12 cellular contexts compared by ENCODE assay signal in genomic region chr21:32371913-32372314, GRCh38. TPM values are rescaled to one million over a fixed set of nuclear protein-coding genes. Genes with fewer than 3 reads are reported as not detected.
A peak's percentile ranks its signal among the peaks of the same experiment; 100 is the strongest.
DNase-seq lines count a peak whose midpoint lies in the region; ATAC-seq and TF ChIP-seq lines count a peak whose summit lies in the region.
"Had no signal": no experiment of that assay in that cellular context is flagged by ENCODE, and none has a peak within 500 bp of the region (broad histone marks: within the 10 kb centered on the region; RNA-seq: fewer than 3 reads in every experiment).

No MANE protein-coding gene starts in this region.

- peaks cover 24% of the 10 kb centered on the region for H3K79me1 ChIP-seq in mesenchymal stem cell (replicated peaks; ENCODE audit: low read length, poor library complexity, severe bottlenecking)

- 77% methylated on average over 6 of the region's 6 CpGs for WGBS in mesenchymal stem cell
- 22 to 31% methylated on average over 6 of the region's 6 CpGs for WGBS in aorta, 2 donors

- no peak overlapping the region for H4K8ac ChIP-seq in mesenchymal stem cell (ENCODE audit: low read length)

- POLR2A ChIA-PET in MCF 10A (lab: Yijun Ruan, JAX), result interaction anchor here (0.6 to 3.0 kb wide), 20 partner anchors 9 to 1604 kb away, joined by 3 to 41 read pairs (median 4); partner anchors contain the start of genes CFAP298, EVA1C, IL10RB and URB1

- H3K4me2 ChIP-seq in mesenchymal stem cell (ENCODE audit: low read length, poor library complexity, severe bottlenecking), result no peak overlapping the region

- peaks cover 39% of the 10 kb centered on the region for H3K4me1 Mint-ChIP-seq in MCF 10A (ENCODE audit: insufficient read depth, unreplicated experiment)
- H3K4me1 Mint-ChIP-seq: CD8-positive, alpha-beta memory T cell had no signal

- H3K36me3 Mint-ChIP-seq in MCF 10A (ENCODE audit: insufficient read depth, unreplicated experiment), result peaks cover 86% of the 10 kb centered on the region

- H3K9ac ChIP-seq in mesenchymal stem cell (ENCODE audit: low read length), result peak overlapping the region; percentile 81

- no peak overlapping the region for H4K91ac ChIP-seq in mesenchymal stem cell (ENCODE audit: low read length)

- H2BK15ac ChIP-seq in mesenchymal stem cell (ENCODE audit: low read depth, poor library complexity, severe bottlenecking), result no peak overlapping the region

- peaks cover 7% of the 10 kb centered on the region for H3K4me1 ChIP-seq in mesenchymal stem cell (ENCODE audit: control insufficient read depth, insufficient read depth, low read depth, low read length)
- H3K4me1 ChIP-seq in aorta (ENCODE audit: control insufficient read depth in 1 of 2, insufficient read depth in 2 of 2, low read length in 2 of 2), result peaks cover 0 to 4% of the 10 kb centered on the region in 2 donors

- H3K27me3 Mint-ChIP-seq in MCF 10A (ENCODE audit: insufficient read depth, unreplicated experiment), result no peaks in the 10 kb centered on the region
- H3K27me3 Mint-ChIP-seq: CD8-positive, alpha-beta memory T cell had no signal

- H3K23ac ChIP-seq in mesenchymal stem cell (ENCODE audit: low read length in 2 of 2), result no peak overlapping the region

- H3K4me3 Mint-ChIP-seq in MCF 10A (ENCODE audit: unreplicated experiment), result peak overlapping the region; percentile 31
- H3K4me3 Mint-ChIP-seq: CD8-positive, alpha-beta memory T cell had no signal

- CTCF ChIA-PET in MCF 10A (lab: Yijun Ruan, JAX), result interaction anchor here (0.6 to 2.4 kb wide), 8 partner anchors 8 to 608 kb away, joined by 3 to 10 read pairs (median 4); no protein-coding TSS in a partner anchor

- H3K9me3 ChIP-seq in mesenchymal stem cell (ENCODE audit: control insufficient read depth, low read length) (no peaks in the 10 kb centered on the region), aorta (ENCODE audit: control insufficient read depth, low read length) (no peaks in the 10 kb centered on the region)
- H3K9me3 ChIP-seq: neutrophil had no signal

- no peak overlapping the region for H2AK5ac ChIP-seq in mesenchymal stem cell (ENCODE audit: low read length, severe bottlenecking)

- no peak overlapping the region for H3K14ac ChIP-seq in mesenchymal stem cell (ENCODE audit: low read length in 2 of 2)

- H3K18ac ChIP-seq in mesenchymal stem cell (ENCODE audit: low read depth in 1 of 2, low read length in 2 of 2), result no peak overlapping the region

- intact Hi-C loops in Right ventricle myocardium inferior (cut with DNase I), result no loop called here
- intact Hi-C loops in cardiac septum (cut with DNase I), result no loop called here
- intact Hi-C loops in MCF 10A (cut with micrococcal nuclease), result no loop called here
- intact Hi-C loops in aorta (cut with DNase I), result loop anchor here in 1 of 2 donors (5.0 kb wide), 1 partner anchor 40 kb away; no protein-coding TSS in a partner anchor

- H3K4ac ChIP-seq in mesenchymal stem cell (ENCODE audit: low read depth in 1 of 2, low read length in 2 of 2), result no peak overlapping the region

- TF ChIP-seq CTCF in MCF 10A (IDR thresholded peaks at IDR 0.05; ENCODE audit: unreplicated experiment) (no peak), GM13977 (IDR thresholded peaks at IDR 0.05; ENCODE audit: extremely low read depth, insufficient read depth, missing control alignments) (no peak)

- ATAC-seq in Right ventricle myocardium inferior (peak; percentile 54), aorta (ENCODE audit: low FRiP score) (peak; percentile 85), GM18873 (IDR thresholded peaks at IDR 0.05; ENCODE audit: low FRiP score, unreplicated experiment) (no peak)

- no peak overlapping the region for H2BK120ac ChIP-seq in mesenchymal stem cell (ENCODE audit: low read depth, low read length)

- no peak for DNase-seq in Right ventricle myocardium inferior (ENCODE audit: missing footprints)
- no peak for DNase-seq in cardiac septum (ENCODE audit: low spot score)
- peak; percentile 95 for DNase-seq in MCF 10A (ENCODE audit: unreplicated experiment)
- peak; percentile 61 for DNase-seq in mesenchymal stem cell
- DNase-seq in aorta, result no peak
- no peak for DNase-seq in GM13977 (ENCODE audit: low spot score)
- DNase-seq in GF-D8 (lab: John Stamatoyannopoulos, UW), result no peak
- DNase-seq: activated gamma-delta T cell; CD8-positive, alpha-beta memory T cell; NCI-H1436 treated with DMSO at 0.1 percent for 48 hours had no signal

- H3K36me3 ChIP-seq in mesenchymal stem cell (ENCODE audit: control insufficient read depth in 1 of 2, insufficient read depth in 2 of 2, low read depth in 1 of 2, low read length in 2 of 2), result peaks cover 18 to 89% of the 10 kb centered on the region in 2 experiments
- no peaks in the 10 kb centered on the region for H3K36me3 ChIP-seq in aorta (ENCODE audit: control insufficient read depth in 1 of 2, insufficient read depth in 2 of 2, low read length in 1 of 2)

- H2BK12ac ChIP-seq in mesenchymal stem cell (ENCODE audit: low read length in 2 of 2), result no peak overlapping the region

- in situ Hi-C loops in GM13977 (cut with MboI; ENCODE audit: low pct_unique_long_range_greater_than_20kb, low sequenced_read_pairs, unreplicated experiment), result no loop called here

- no peaks in the 10 kb centered on the region for H3K9me3 Mint-ChIP-seq in MCF 10A (ENCODE audit: unreplicated experiment)
- H3K9me3 Mint-ChIP-seq: CD8-positive, alpha-beta memory T cell had no signal

- no peak overlapping the region for H2BK5ac ChIP-seq in mesenchymal stem cell (ENCODE audit: low read depth, low read length, poor library complexity, severe bottlenecking)

- BruUV-seq in MCF 10A (replicated peaks; lab: Mats Ljungman, UMichigan), result no TSS peak

- H2AFZ ChIP-seq in mesenchymal stem cell (ENCODE audit: low read depth, low read length), result no peak overlapping the region

- H3K27me3 ChIP-seq in mesenchymal stem cell (ENCODE audit: control insufficient read depth in 1 of 2, insufficient read depth in 1 of 2, low read length in 2 of 2) (no peaks in the 10 kb centered on the region), aorta (ENCODE audit: control insufficient read depth in 1 of 2, insufficient read depth in 2 of 2, low read length in 1 of 2) (no peaks in the 10 kb centered on the region)
- H3K27me3 ChIP-seq: neutrophil had no signal

- peak overlapping the region in 1 of 2 experiments; percentile 20 for H3K4me3 ChIP-seq in mesenchymal stem cell (ENCODE audit: insufficient read depth in 1 of 2, low read depth in 1 of 2, low read length in 2 of 2)
- no peak overlapping the region for H3K4me3 ChIP-seq in aorta (ENCODE audit: low read length in 2 of 2)

- H3K27ac Mint-ChIP-seq in MCF 10A (ENCODE audit: low read depth, unreplicated experiment), result peak overlapping the region; percentile 95

- H3K27ac ChIP-seq in mesenchymal stem cell (ENCODE audit: low read length, poor library complexity, severe bottlenecking) (peak overlapping the region; percentile 36), aorta (ENCODE audit: low read depth in 1 of 2, low read length in 2 of 2) (peak overlapping the region; percentile 24 to 83)
- H3K27ac ChIP-seq: neutrophil had no signal

RNA-seq across cellular contexts. Expression of gene URB1, which starts 20.9 kb away (rescaled TPM):
- total RNA-seq in Right ventricle myocardium inferior, result 11.6 TPM
- 10.5 TPM for total RNA-seq in cardiac septum
- total RNA-seq in MCF 10A (2022), result 32.3 and 43.5 TPM in 2 replicates
- polyA plus RNA-seq in mesenchymal stem cell (2013, experiment 1 of 2), result 2.4 TPM
- polyA plus RNA-seq in mesenchymal stem cell (2013, experiment 2 of 2), result 2.2 TPM
- 10 to 100 TPM; 21.2 to 34.2 TPM for total RNA-seq in aorta
- polyA plus RNA-seq in aorta, result 1 to 10 TPM; 2.0 to 4.7 TPM

RNA-seq across cellular contexts. Expression of gene EVA1C, which starts 40.6 kb away (rescaled TPM):
- total RNA-seq in Right ventricle myocardium inferior, result 12.8 TPM
- total RNA-seq in cardiac septum, result 15.4 TPM
- total RNA-seq in MCF 10A (2022), result 16.8 and 22.2 TPM in 2 replicates
- not detected for polyA plus RNA-seq in mesenchymal stem cell (2013, experiment 1 of 2)
- polyA plus RNA-seq in mesenchymal stem cell (2013, experiment 2 of 2), result not detected
- total RNA-seq in aorta, result 10 to 100 TPM; 48.6 to 72.6 TPM
- polyA plus RNA-seq in aorta, result 100 to 1,000 TPM in 1 of 2 donors, 10 to 100 TPM in 1; 40.9 to 105 TPM

Comparison
In these comparisons a context has a peak if more than half of its experiments do, and no peak if none do; other contexts are left out.
1. DNase-seq: peak in MCF 10A (single experiment) and mesenchymal stem cell (single experiment); none in Right ventricle myocardium inferior (single experiment), cardiac septum (single experiment), aorta (0 of 2), GM13977 (single experiment) and GF-D8 (single experiment).